ENCODE assay signal across 1 cellular context in the genomic region with DNA sequence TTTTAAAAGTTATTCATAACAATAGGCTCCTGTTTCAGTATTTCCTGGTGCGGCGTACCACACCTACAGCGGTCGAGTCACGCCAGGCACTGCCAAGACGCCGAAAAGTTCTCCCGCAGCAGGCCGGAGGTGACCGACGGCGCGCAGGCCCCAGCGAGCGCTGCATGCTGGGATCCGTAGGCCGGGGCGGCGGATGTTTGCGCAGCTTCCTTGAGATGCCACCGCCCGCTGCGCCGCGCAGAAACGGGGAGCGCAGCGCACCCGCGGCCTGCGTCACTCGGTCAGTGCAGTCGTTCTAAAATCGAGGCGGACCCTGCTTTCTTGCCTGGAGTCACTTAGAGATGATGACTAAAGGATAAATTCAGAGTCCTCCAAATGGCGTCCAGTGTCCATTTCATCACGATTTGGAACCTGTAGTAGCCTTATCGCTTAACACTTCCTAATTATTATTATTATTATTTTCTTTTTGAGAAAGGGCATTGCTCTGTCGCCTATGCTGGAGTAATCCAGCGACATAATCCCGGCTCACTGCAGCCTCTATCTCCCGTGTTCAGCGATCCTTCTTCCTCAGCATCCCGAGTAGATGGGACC.
A peak's percentile ranks its signal among the peaks of the same experiment; 100 is the strongest.
TF ChIP-seq lines count a peak whose summit lies in the region.

No MANE protein-coding gene starts in this region.

TF ChIP-seq in K562, 482 proteins besides CTCF, POLR2A, EP300 and RAD21 (continued from another document and continues in another):
- TF ChIP-seq POLR2AphosphoS5 (IDR thresholded peaks at IDR 0.05; ENCODE audit: control insufficient read depth, insufficient read depth, low read depth, low read length) = peak; percentile 58; the same call in 1 of the 2 replicates
- TF ChIP-seq, protein P1, sequence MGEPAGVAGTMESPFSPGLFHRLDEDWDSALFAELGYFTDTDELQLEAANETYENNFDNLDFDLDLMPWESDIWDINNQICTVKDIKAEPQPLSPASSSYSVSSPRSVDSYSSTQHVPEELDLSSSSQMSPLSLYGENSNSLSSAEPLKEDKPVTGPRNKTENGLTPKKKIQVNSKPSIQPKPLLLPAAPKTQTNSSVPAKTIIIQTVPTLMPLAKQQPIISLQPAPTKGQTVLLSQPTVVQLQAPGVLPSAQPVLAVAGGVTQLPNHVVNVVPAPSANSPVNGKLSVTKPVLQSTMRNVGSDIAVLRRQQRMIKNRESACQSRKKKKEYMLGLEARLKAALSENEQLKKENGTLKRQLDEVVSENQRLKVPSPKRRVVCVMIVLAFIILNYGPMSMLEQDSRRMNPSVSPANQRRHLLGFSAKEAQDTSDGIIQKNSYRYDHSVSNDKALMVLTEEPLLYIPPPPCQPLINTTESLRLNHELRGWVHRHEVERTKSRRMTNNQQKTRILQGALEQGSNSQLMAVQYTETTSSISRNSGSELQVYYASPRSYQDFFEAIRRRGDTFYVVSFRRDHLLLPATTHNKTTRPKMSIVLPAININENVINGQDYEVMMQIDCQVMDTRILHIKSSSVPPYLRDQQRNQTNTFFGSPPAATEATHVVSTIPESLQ (CRISPR knock-in tag; IDR thresholded peaks at IDR 0.05) = 0 out of 2 replicates have a peak, but pooled peaks have one; percentile 28
- TF ChIP-seq FOS (IDR thresholded peaks at IDR 0.05; ENCODE audit: extremely low read depth, insufficient read length) = no peak
- TF ChIP-seq, protein P2, sequence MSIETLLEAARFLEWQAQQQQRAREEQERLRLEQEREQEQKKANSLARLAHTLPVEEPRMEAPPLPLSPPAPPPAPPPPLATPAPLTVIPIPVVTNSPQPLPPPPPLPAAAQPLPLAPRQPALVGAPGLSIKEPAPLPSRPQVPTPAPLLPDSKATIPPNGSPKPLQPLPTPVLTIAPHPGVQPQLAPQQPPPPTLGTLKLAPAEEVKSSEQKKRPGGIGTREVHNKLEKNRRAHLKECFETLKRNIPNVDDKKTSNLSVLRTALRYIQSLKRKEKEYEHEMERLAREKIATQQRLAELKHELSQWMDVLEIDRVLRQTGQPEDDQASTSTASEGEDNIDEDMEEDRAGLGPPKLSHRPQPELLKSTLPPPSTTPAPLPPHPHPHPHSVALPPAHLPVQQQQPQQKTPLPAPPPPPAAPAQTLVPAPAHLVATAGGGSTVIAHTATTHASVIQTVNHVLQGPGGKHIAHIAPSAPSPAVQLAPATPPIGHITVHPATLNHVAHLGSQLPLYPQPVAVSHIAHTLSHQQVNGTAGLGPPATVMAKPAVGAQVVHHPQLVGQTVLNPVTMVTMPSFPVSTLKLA (conservative IDR thresholded peaks at IDR 0.05) = peak; percentile 35 to 66; a peak in 2 of 4 replicates
- TF ChIP-seq RFX5 (IDR thresholded peaks at IDR 0.05; ENCODE audit: low read depth, low read length) = no peak
- 0 out of 2 replicates have a peak, but pooled peaks have one; percentile 32 for TF ChIP-seq ZNF175 (CRISPR knock-in tag; IDR thresholded peaks at IDR 0.05; ENCODE audit: low read depth)
- no peak for TF ChIP-seq NFRKB (IDR thresholded peaks at IDR 0.05; ENCODE audit: low read depth)
- no peak for TF ChIP-seq AFF1 (IDR thresholded peaks at IDR 0.05; ENCODE audit: low read depth in 1 of 2, partially characterized antibody in 2 of 2)
- no peak for TF ChIP-seq ZNF197 (CRISPR knock-in tag; IDR thresholded peaks at IDR 0.05; ENCODE audit: low read depth)
- TF ChIP-seq ZBTB5 (IDR thresholded peaks at IDR 0.05) = no peak
- TF ChIP-seq ZNF592 (IDR thresholded peaks at IDR 0.05) = peak; percentile 72
- peak; percentile 85 for TF ChIP-seq CXXC5 (CRISPR knock-in tag; IDR thresholded peaks at IDR 0.05)
- TF ChIP-seq, protein P3, sequence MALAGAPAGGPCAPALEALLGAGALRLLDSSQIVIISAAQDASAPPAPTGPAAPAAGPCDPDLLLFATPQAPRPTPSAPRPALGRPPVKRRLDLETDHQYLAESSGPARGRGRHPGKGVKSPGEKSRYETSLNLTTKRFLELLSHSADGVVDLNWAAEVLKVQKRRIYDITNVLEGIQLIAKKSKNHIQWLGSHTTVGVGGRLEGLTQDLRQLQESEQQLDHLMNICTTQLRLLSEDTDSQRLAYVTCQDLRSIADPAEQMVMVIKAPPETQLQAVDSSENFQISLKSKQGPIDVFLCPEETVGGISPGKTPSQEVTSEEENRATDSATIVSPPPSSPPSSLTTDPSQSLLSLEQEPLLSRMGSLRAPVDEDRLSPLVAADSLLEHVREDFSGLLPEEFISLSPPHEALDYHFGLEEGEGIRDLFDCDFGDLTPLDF (CRISPR knock-in tag; IDR thresholded peaks at IDR 0.05) = no peak
- TF ChIP-seq, protein P4, sequence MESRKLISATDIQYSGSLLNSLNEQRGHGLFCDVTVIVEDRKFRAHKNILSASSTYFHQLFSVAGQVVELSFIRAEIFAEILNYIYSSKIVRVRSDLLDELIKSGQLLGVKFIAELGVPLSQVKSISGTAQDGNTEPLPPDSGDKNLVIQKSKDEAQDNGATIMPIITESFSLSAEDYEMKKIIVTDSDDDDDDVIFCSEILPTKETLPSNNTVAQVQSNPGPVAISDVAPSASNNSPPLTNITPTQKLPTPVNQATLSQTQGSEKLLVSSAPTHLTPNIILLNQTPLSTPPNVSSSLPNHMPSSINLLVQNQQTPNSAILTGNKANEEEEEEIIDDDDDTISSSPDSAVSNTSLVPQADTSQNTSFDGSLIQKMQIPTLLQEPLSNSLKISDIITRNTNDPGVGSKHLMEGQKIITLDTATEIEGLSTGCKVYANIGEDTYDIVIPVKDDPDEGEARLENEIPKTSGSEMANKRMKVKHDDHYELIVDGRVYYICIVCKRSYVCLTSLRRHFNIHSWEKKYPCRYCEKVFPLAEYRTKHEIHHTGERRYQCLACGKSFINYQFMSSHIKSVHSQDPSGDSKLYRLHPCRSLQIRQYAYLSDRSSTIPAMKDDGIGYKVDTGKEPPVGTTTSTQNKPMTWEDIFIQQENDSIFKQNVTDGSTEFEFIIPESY (CRISPR knock-in tag; IDR thresholded peaks at IDR 0.05) = no peak
- peak; percentile 35; the same call in 1 of the 2 replicates for TF ChIP-seq ESRRA (IDR thresholded peaks at IDR 0.05; ENCODE audit: borderline replicate concordance, low read depth)
- TF ChIP-seq, protein P5, sequence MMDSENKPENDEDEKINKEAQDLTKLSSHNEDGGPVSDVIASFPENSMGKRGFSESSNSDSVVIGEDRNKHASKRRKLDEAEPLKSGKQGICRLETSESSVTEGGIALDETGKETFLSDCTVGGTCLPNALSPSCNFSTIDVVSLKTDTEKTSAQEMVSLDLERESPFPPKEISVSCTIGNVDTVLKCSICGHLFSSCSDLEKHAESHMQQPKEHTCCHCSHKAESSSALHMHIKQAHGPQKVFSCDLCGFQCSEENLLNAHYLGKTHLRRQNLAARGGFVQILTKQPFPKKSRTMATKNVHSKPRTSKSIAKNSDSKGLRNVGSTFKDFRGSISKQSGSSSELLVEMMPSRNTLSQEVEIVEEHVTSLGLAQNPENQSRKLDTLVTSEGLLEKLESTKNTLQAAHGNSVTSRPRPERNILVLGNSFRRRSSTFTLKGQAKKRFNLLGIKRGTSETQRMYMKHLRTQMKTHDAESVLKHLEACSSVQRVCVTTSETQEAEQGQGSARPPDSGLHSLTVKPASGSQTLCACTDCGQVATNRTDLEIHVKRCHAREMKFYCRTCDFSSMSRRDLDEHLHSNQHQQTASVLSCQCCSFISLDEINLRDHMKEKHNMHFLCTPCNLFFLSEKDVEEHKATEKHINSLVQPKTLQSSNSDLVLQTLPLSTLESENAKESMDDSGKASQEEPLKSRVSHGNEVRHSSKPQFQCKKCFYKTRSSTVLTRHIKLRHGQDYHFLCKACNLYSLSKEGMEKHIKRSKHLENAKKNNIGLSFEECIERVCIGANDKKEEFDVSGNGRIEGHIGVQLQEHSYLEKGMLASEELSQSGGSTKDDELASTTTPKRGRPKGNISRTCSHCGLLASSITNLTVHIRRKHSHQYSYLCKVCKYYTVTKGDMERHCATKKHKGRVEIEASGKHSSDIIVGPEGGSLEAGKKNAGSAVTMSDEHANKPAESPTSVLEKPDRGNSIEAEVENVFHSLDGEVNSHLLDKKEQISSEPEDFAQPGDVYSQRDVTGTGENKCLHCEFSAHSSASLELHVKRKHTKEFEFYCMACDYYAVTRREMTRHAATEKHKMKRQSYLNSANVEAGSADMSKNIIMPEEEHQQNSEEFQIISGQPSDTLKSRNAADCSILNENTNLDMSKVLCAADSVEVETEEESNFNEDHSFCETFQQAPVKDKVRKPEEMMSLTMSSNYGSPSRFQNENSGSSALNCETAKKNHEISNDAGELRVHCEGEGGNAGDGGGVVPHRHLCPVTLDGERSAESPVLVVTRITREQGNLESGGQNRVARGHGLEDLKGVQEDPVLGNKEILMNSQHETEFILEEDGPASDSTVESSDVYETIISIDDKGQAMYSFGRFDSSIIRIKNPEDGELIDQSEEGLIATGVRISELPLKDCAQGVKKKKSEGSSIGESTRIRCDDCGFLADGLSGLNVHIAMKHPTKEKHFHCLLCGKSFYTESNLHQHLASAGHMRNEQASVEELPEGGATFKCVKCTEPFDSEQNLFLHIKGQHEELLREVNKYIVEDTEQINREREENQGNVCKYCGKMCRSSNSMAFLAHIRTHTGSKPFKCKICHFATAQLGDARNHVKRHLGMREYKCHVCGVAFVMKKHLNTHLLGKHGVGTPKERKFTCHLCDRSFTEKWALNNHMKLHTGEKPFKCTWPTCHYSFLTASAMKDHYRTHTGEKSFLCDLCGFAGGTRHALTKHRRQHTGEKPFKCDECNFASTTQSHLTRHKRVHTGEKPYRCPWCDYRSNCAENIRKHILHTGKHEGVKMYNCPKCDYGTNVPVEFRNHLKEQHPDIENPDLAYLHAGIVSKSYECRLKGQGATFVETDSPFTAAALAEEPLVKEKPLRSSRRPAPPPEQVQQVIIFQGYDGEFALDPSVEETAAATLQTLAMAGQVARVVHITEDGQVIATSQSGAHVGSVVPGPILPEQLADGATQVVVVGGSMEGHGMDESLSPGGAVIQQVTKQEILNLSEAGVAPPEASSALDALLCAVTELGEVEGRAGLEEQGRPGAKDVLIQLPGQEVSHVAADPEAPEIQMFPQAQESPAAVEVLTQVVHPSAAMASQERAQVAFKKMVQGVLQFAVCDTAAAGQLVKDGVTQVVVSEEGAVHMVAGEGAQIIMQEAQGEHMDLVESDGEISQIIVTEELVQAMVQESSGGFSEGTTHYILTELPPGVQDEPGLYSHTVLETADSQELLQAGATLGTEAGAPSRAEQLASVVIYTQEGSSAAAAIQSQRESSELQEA (IDR thresholded peaks at IDR 0.05; ENCODE audit: low read depth) = peak; percentile 46; the same call in 1 of the 2 replicates
- peak; percentile 86 for TF ChIP-seq GABPA (tag; conservative IDR thresholded peaks at IDR 0.05; ENCODE audit: low read depth)
